Comparison of ENCODE assay signal across 9 cellular contexts in the genomic region with DNA sequence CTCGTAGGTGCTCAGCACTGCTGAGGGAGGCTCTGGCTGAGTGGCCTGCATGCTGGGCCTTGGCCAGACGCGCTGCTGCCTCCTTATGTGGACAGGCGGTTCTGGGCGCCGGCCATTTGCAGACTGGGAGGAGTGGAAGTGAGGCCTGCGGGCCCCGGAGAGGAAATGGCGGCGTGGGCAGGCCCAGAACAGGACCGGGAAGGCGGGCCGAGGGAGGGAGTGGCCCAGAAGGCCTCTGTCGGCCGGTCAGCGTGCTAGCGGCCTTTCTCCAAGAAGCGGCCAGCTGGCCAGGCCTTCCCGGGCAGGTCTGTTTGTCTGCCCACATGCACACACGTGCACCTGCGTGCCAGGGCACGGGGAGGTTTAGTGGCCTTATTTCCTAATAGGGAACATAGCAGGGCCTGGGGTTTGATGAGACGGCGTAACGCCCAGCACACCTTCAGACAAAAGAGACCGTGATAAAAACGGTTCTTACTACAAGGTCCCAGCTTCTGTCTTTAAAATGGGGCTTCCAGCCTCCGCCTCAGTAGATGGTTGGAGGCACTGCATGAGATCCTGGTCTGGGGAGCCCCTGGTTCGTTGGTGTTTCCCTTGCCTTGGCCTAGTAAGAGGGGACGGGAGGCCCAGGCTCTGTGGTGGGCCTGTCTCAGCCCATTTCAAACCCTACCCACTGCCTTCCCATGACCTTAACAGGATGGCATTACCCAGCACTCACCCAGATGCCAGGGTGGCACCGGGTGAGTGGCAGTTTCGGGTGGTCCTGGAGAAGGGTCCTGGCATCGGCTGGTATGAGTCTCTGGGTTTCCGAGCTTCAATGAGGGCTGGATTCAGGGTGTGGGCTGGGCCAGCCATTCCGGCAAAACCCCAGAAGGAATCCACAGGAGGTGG.
DNase-seq lines count a peak whose midpoint lies in the region; ATAC-seq, FAIRE-seq and TF ChIP-seq lines count a peak whose summit lies in the region.
"Had no signal": no experiment of that assay in that cellular context is flagged by ENCODE, and none has a peak within 500 bp of the region (broad histone marks: within the 10 kb centered on the region; RNA-seq: fewer than 3 reads in every experiment).

No MANE protein-coding gene starts in this region.

- H4K20me1 ChIP-seq in mammary epithelial cell (ENCODE audit: insufficient read depth, low read length) = no peaks in the 10 kb centered on the region
- no peaks in the 10 kb centered on the region for H4K20me1 ChIP-seq in HepG2 (ENCODE audit: insufficient read depth, low read length)

- H3K4me2 ChIP-seq in mammary epithelial cell (ENCODE audit: insufficient read depth, low read depth, low read length) = peak overlapping the region; percentile 97
- H3K4me2 ChIP-seq in HepG2 (ENCODE audit: low read depth, low read length) = no peak overlapping the region

- dilution Hi-C loops in mammary epithelial cell (cut with HindIII; ENCODE audit: low sequenced_read_pairs) = no loop called here

- H3K9ac ChIP-seq in mammary epithelial cell (ENCODE audit: insufficient read depth, low read length) (peak overlapping the region; percentile 98), HepG2 (ENCODE audit: insufficient read depth, low read depth, low read length) (no peak overlapping the region)

- FAIRE-seq in HepG2 (lab: Jason Lieb, UNC) = no peak

- POLR2A ChIA-PET in HepG2 (lab: Yijun Ruan, JAX) = no interaction called here

- H3K4me3 ChIP-seq in mammary epithelial cell (replicated peaks in 1 of 3; ENCODE audit: insufficient read depth in 1 of 3, low read depth in 2 of 3, low read length in 3 of 3) (peak overlapping the region; percentile 49 to 95 (median 93)), HepG2 (replicated peaks in 1 of 3; ENCODE audit: insufficient read depth in 1 of 3, low read depth in 2 of 3, low read length in 3 of 3) (no peak overlapping the region), tibial artery (peak overlapping the region; percentile 30 to 40)

- TF ChIP-seq RAD21 in HepG2 (CRISPR knock-in tag; IDR thresholded peaks at IDR 0.05) = no peak

- no peak overlapping the region for H2AFZ ChIP-seq in mammary epithelial cell (ENCODE audit: low read depth, low read length)
- H2AFZ ChIP-seq in HepG2 (ENCODE audit: low read length) = no peak overlapping the region

- no peak for TF ChIP-seq CTCF in mammary epithelial cell (conservative IDR thresholded peaks at IDR 0.05 in 1 of 2, IDR thresholded peaks at IDR 0.05 in 1 of 2; ENCODE audit: extremely low read depth in 1 of 2, insufficient read depth in 1 of 2, low read depth in 1 of 2, low read length in 2 of 2)
- no peak for TF ChIP-seq CTCF in HepG2 (CRISPR knock-in tag; IDR thresholded peaks at IDR 0.05)
- TF ChIP-seq CTCF in tibial artery (IDR thresholded peaks at IDR 0.05) = no peak

- TF ChIP-seq POLR2A in HepG2 (IDR thresholded peaks at IDR 0.05; ENCODE audit: insufficient read depth in 1 of 2, low read depth in 2 of 2, low read length in 2 of 2) = no peak

- H3K4me1 ChIP-seq in mammary epithelial cell (ENCODE audit: insufficient read depth, low read length) = peaks cover 65% of the 10 kb centered on the region
- peaks cover 40% of the 10 kb centered on the region for H3K4me1 ChIP-seq in HepG2 (ENCODE audit: insufficient read depth, low read length)
- H3K4me1 ChIP-seq in tibial artery = peaks cover 20 to 91% (median 81%) of the 10 kb centered on the region in 4 donors

- WGBS in mammary epithelial cell (ENCODE audit: low coverage, missing lambda C conversion rate) = under 1% methylated on average over 28 of the region's 35 CpGs
- 77% methylated on average over 21 of the region's 35 CpGs for WGBS in HepG2 (ENCODE audit: low lambda C conversion rate)

- peaks cover 17% of the 10 kb centered on the region for H3K36me3 ChIP-seq in mammary epithelial cell (ENCODE audit: insufficient read depth, low read length)
- H3K36me3 ChIP-seq in HepG2 (replicated peaks in 1 of 2; ENCODE audit: control insufficient read depth in 1 of 2, insufficient read depth in 2 of 2, low read length in 2 of 2) = no peaks in the 10 kb centered on the region
- H3K36me3 ChIP-seq in tibial artery = peaks cover 0 to 9% (median 0%) of the 10 kb centered on the region in 3 donors

- no peak for TF ChIP-seq EP300 in HepG2 (IDR thresholded peaks at IDR 0.05; ENCODE audit: low read depth in 2 of 2, low read length in 2 of 2)
- TF ChIP-seq EP300 in HepG2 (CRISPR knock-in tag; IDR thresholded peaks at IDR 0.05; ENCODE audit: borderline replicate concordance) = no peak

- CTCF ChIA-PET in mammary epithelial cell (lab: Charles Lee; ENCODE audit: low non-redundant PET) = interaction anchor here (0.5 kb wide), 1 partner anchor 20 kb away, joined by 3 read pairs; no protein-coding TSS in a partner anchor
- CTCF ChIA-PET in HepG2 (lab: Yijun Ruan, JAX; ENCODE audit: low intra/inter-chr PET ratio, low total read pairs) = no interaction called here

- DNase-seq in HT1080 (ENCODE audit: low read depth) = peak; percentile 95
- peak; percentile 89 for DNase-seq in mammary epithelial cell
- DNase-seq in HepG2 (ENCODE audit: low spot score) = no peak
- DNase-seq in tibial artery = peak; percentile 80 to 93
- no peak for DNase-seq in NCI-H1694 treated with DMSO at 0.1 percent for 48 hours (lab: John Stamatoyannopoulos, UW)
- DNase-seq in HPDE6-E6E7 (ENCODE audit: extremely low spot score) = no peak
- no peak for DNase-seq in germinal center (ENCODE audit: low spot score)
- DNase-seq: nephron progenitor cell had no signal

- in situ Hi-C loops in mammary epithelial cell (cut with MboI; ENCODE audit: low sequenced_read_pairs in 2 of 2) (no loop called here), HepG2 (cut with HindIII; ENCODE audit: extremely low pct_ligation_motif_present, low pct_unique_long_range_greater_than_20kb) (no loop called here)

- H3K27ac ChIP-seq in mammary epithelial cell (ENCODE audit: insufficient read depth, low read depth, low read length) = peak overlapping the region; percentile 94
- H3K27ac ChIP-seq in HepG2 (ENCODE audit: extremely low read length, insufficient read depth, low read length) = no peak overlapping the region
- H3K27ac ChIP-seq in tibial artery = peak overlapping the region; percentile 97 to 99

- ATAC-seq in HepG2 (no peak), GM18909 (IDR thresholded peaks at IDR 0.05; ENCODE audit: poor library complexity, unreplicated experiment) (no peak)

- H3K79me2 ChIP-seq in mammary epithelial cell (ENCODE audit: insufficient read depth, low read length) (peaks cover 100% of the 10 kb centered on the region), HepG2 (ENCODE audit: insufficient read depth, low read length) (no peaks in the 10 kb centered on the region)

- intact Hi-C loops in mammary epithelial cell (cut with micrococcal nuclease) (loop anchor here (1.0 kb wide), 3 partner anchors 18 to 78 kb away; no protein-coding TSS in a partner anchor), HepG2 (cut with micrococcal nuclease; ENCODE audit: unreplicated experiment) (no loop called here), tibial artery (cut with DNase I; ENCODE audit: low total_unique reads) (no loop called here)

- H3K9me3 ChIP-seq in mammary epithelial cell (replicated peaks; ENCODE audit: insufficient read depth, low read length) (no peaks in the 10 kb centered on the region), HepG2 (ENCODE audit: low read length) (no peaks in the 10 kb centered on the region), tibial artery (no peaks in the 10 kb centered on the region)

- H3K27me3 ChIP-seq in mammary epithelial cell (ENCODE audit: insufficient read depth, low read length) (no peaks in the 10 kb centered on the region), HepG2 (ENCODE audit: control insufficient read depth in 1 of 2, insufficient read depth in 2 of 2, low read length in 2 of 2) (peaks cover 7 to 34% of the 10 kb centered on the region in 2 experiments; a peak in 4 of 5 replicates), tibial artery (no peaks in the 10 kb centered on the region)

- TSS peak; percentile 74 for BruUV-seq in mammary epithelial cell (replicated peaks; lab: Mats Ljungman, UMichigan)
- no TSS peak for BruUV-seq in HepG2 (replicated peaks; lab: Mats Ljungman, UMichigan)

TF ChIP-seq in HepG2, 621 proteins besides CTCF, POLR2A, EP300 and RAD21 (continues in another document):
- TF ChIP-seq REXO4 (CRISPR knock-in tag; IDR thresholded peaks at IDR 0.05; ENCODE audit: borderline replicate concordance) = no peak
- 0 out of 2 replicates have a peak, but pooled peaks have one; percentile 62 for TF ChIP-seq HNRNPL (IDR thresholded peaks at IDR 0.05; ENCODE audit: low read depth, low read length)
- no peak for TF ChIP-seq NFAT5 (CRISPR knock-in tag; IDR thresholded peaks at IDR 0.05)

Comparison
In these comparisons a context has a peak if more than half of its experiments do, and no peak if none do; other contexts are left out.
1. DNase-seq: peak in HT1080 (single experiment), mammary epithelial cell (single experiment) and tibial artery (2 of 2); none in HepG2 (single experiment), NCI-H1694 treated with DMSO at 0.1 percent for 48 hours (single experiment), HPDE6-E6E7 (single experiment) and germinal center (single experiment).
2. H3K4me3 ChIP-seq: peak in mammary epithelial cell (3 of 3) and tibial artery (2 of 2); none in HepG2 (0 of 3).